Comparison of ENCODE assay signal across 9 cellular contexts in genomic region chr20:36173451-36173933, GRCh38. TPM values are rescaled to one million over a fixed set of nuclear protein-coding genes. Genes with fewer than 3 reads are reported as not detected.
DNase-seq lines count a peak whose midpoint lies in the region; ATAC-seq and TF ChIP-seq lines count a peak whose summit lies in the region.
"Had no signal": no experiment of that assay in that cellular context is flagged by ENCODE, and none has a peak within 500 bp of the region (broad histone marks: within the 10 kb centered on the region; RNA-seq: fewer than 3 reads in every experiment).

No MANE protein-coding gene starts in this region.

- ATAC-seq in heart right ventricle = peak in 6 of 8 donors; percentile 22 to 71 (median 63)

- H3K4me1 ChIP-seq in heart right ventricle = peaks cover 0 to 19% (median 0%) of the 10 kb centered on the region in 9 donors
- H3K4me1 ChIP-seq in ascending aorta = no peaks in the 10 kb centered on the region

- H3K36me3 ChIP-seq in heart right ventricle (peaks cover 0 to 38% (median 3%) of the 10 kb centered on the region in 9 donors), ascending aorta (peaks cover 7 to 16% of the 10 kb centered on the region in 2 donors)

- intact Hi-C loops in heart right ventricle (cut with DNase I) = no loop called here
- intact Hi-C loops in ascending aorta (cut with DNase I) = no loop called here

- WGBS in heart right ventricle, 2 donors = 46 to 53% methylated on average over 11 of the region's 11 CpGs

- no peaks in the 10 kb centered on the region for H3K9me3 ChIP-seq in heart right ventricle
- no peaks in the 10 kb centered on the region for H3K9me3 ChIP-seq in ascending aorta

- H3K27ac ChIP-seq in heart right ventricle (peak overlapping the region in 1 of 10 donors; percentile 6), ascending aorta (no peak overlapping the region)

- H3K4me3 ChIP-seq in heart right ventricle = no peak overlapping the region
- H3K4me3 ChIP-seq in retinal pigment epithelial cell (ENCODE audit: low read length) = no peak overlapping the region
- no peak overlapping the region for H3K4me3 ChIP-seq in ascending aorta

- H3K27me3 ChIP-seq in heart right ventricle (no peaks in the 10 kb centered on the region), ascending aorta (no peaks in the 10 kb centered on the region)

- DNase-seq in SIG-M5 treated with dmso at 0.1 percent for 504 hours (lab: John Stamatoyannopoulos, UW; ENCODE audit: unreplicated experiment) (peak; percentile 43), SIG-M5 (lab: John Stamatoyannopoulos, UW) (no peak), OCI-M1 (lab: John Stamatoyannopoulos, UW) (peak; percentile 36), heart right ventricle (no peak), retinal pigment epithelial cell (ENCODE audit: low read depth) (peak; percentile 20), ascending aorta (ENCODE audit: low spot score in 2 of 2) (no peak), NCI-H1694 (lab: John Stamatoyannopoulos, UW) (no peak)
- DNase-seq in effector CD4-positive, alpha-beta T cell = no peak
- DNase-seq: NCI-H1436 had no signal

- no peak for TF ChIP-seq CTCF in heart right ventricle (IDR thresholded peaks at IDR 0.05)
- TF ChIP-seq CTCF in retinal pigment epithelial cell (conservative IDR thresholded peaks at IDR 0.05; ENCODE audit: low read depth, low read length) = no peak
- no peak for TF ChIP-seq CTCF in ascending aorta (IDR thresholded peaks at IDR 0.05)

RNA-seq across cellular contexts. Expression of gene EPB41L1, which starts 19.0 kb away (rescaled TPM):
- total RNA-seq in heart right ventricle = 10 to 100 TPM; 11.1 to 21.7 (median 16.9) TPM
- 1 to 10 TPM; 7.5 to 8.0 TPM for polyA plus RNA-seq in heart right ventricle
- total RNA-seq in ascending aorta = 16.7 TPM

Comparison
In these comparisons a context has a peak if more than half of its experiments do, and no peak if none do; other contexts are left out.
1. DNase-seq: peak in SIG-M5 treated with dmso at 0.1 percent for 504 hours (single experiment), OCI-M1 (single experiment) and retinal pigment epithelial cell (single experiment); none in SIG-M5 (single experiment), heart right ventricle (0 of 2), effector CD4-positive, alpha-beta T cell (single experiment), ascending aorta (0 of 2) and NCI-H1694 (single experiment).